Comparison of ENCODE assay signal across 19 cellular contexts in genomic region chr1:45437323-45437722, GRCh38.
"Had no signal": no experiment of that assay in that cellular context is flagged by ENCODE, and none has a peak within 500 bp of the region (broad histone marks: within the 10 kb centered on the region; RNA-seq: fewer than 3 reads in every experiment).

No MANE protein-coding gene starts in this region.

- H3K27ac Mint-ChIP-seq: nephron, type B pancreatic cell had no signal

- H3K4me1 Mint-ChIP-seq: nephron had no signal

- H3K9me3 Mint-ChIP-seq: naive B cell, nephron, type B pancreatic cell had no signal

- H3K4me3 Mint-ChIP-seq: naive B cell, nephron, type B pancreatic cell had no signal

- H3K27ac ChIP-seq: dorsolateral prefrontal cortex, heart left ventricle, sigmoid colon, skin epidermis had no signal

- H3K4me3 ChIP-seq: dorsolateral prefrontal cortex, heart left ventricle, lung, sigmoid colon, skin epidermis had no signal

- H3K36me3 ChIP-seq: heart left ventricle, sigmoid colon had no signal

- H3K27me3 Mint-ChIP-seq: naive B cell, type B pancreatic cell had no signal

- DNase-seq: cortex of kidney; dorsolateral prefrontal cortex; effector CD8-positive, alpha-beta T cell; foreskin melanocyte; heart left ventricle; hippocampal formation; left colon; left ventricle myocardium superior; mesenchymal stem cell; midbrain; naive B cell; sigmoid colon; stimulated activated CD4-positive, alpha-beta T cell treated with anti-CD3 and anti-CD28 coated beads, Interleukin-2, amount 100 ng/mL, for 24 hours; stimulated activated CD4-positive, alpha-beta T cell treated with anti-CD3 and anti-CD28 coated beads, Interleukin-4, amount 100 ng/mL, for 4 hours; stimulated activated naive CD4-positive, alpha-beta T cell had no signal

- H3K4me1 ChIP-seq: sigmoid colon had no signal

- H3K36me3 Mint-ChIP-seq: naive B cell, type B pancreatic cell had no signal

- H3K27me3 ChIP-seq: dorsolateral prefrontal cortex, heart left ventricle, sigmoid colon had no signal

- ATAC-seq: heart left ventricle, left colon, left ventricle myocardium superior had no signal

- H3K9me3 ChIP-seq: heart left ventricle, sigmoid colon had no signal
